In genomic region chr9:78235296-78235770, GRCh38 we compare ENCODE assay signal across 8 cellular contexts. TPM values are rescaled to one million over a fixed set of nuclear protein-coding genes. Genes with fewer than 3 reads are reported as not detected.
DNase-seq lines count a peak whose midpoint lies in the region; ATAC-seq and TF ChIP-seq lines count a peak whose summit lies in the region.

No MANE protein-coding gene starts in this region.

- H3K27ac ChIP-seq in muscle layer of duodenum (ENCODE audit: low read length) = no peak overlapping the region

- DNase-seq in OCI-M1 (lab: John Stamatoyannopoulos, UW) (peak; percentile 41), endothelial cell (ENCODE audit: low spot score) (no peak), GM10248 (ENCODE audit: extremely low spot score) (no peak), OCI-M2 (lab: John Stamatoyannopoulos, UW; ENCODE audit: unreplicated experiment) (no peak)
- DNase-seq in activated CD4-positive, alpha-beta T cell treated with anti-CD3 and anti-CD28 coated beads, Interleukin-2, amount 50 U/mL, for 4 hours = no peak

- peak overlapping the region; percentile 69 for H3K9ac ChIP-seq in ES-I3 (ENCODE audit: low read depth, low read length)

- no peaks in the 10 kb centered on the region for H3K27me3 ChIP-seq in muscle layer of duodenum (ENCODE audit: low read depth, low read length)

- no peak for TF ChIP-seq CTCF in endothelial cell (IDR thresholded peaks at IDR 0.05; ENCODE audit: unreplicated experiment)
- no peak for TF ChIP-seq CTCF in GM10248 (IDR thresholded peaks at IDR 0.05; ENCODE audit: control extremely low read depth, extremely low read depth, low read depth, missing control alignments)

- H3K4me3 Mint-ChIP-seq in endothelial cell (ENCODE audit: unreplicated experiment) = peak overlapping the region; percentile 97

- H3K4me1 ChIP-seq in ES-I3 (ENCODE audit: insufficient read depth, low read length) (0 out of 2 replicates have a peak, but pooled peaks cover 3% of the 10 kb centered on the region), muscle layer of duodenum (ENCODE audit: control insufficient read depth in 1 of 2, insufficient read depth in 2 of 2, low read length in 2 of 2) (no peaks in the 10 kb centered on the region)

- no peaks in the 10 kb centered on the region for H3K9me3 ChIP-seq in ES-I3 (ENCODE audit: control insufficient read depth, insufficient read depth, low read length)
- no peaks in the 10 kb centered on the region for H3K9me3 ChIP-seq in muscle layer of duodenum (ENCODE audit: control insufficient read depth in 1 of 2, low read length in 2 of 2)

- CTCF ChIA-PET in GM10248 (lab: Yijun Ruan, JAX) = no interaction called here

- no peaks in the 10 kb centered on the region for H3K9me3 Mint-ChIP-seq in endothelial cell (ENCODE audit: unreplicated experiment)

- no peak for ATAC-seq in GM21447 (IDR thresholded peaks at IDR 0.05; ENCODE audit: unreplicated experiment)

- H3K4me1 Mint-ChIP-seq in endothelial cell (ENCODE audit: unreplicated experiment) = peaks cover 14% of the 10 kb centered on the region

- H3K36me3 Mint-ChIP-seq in endothelial cell (ENCODE audit: low read depth, unreplicated experiment) = peaks cover 2% of the 10 kb centered on the region

- H3K4me3 ChIP-seq in muscle layer of duodenum (ENCODE audit: low read depth in 1 of 2, low read length in 2 of 2) = peak overlapping the region; percentile 62 to 90

- POLR2A ChIA-PET in GM10248 (lab: Yijun Ruan, JAX) = no interaction called here

- peaks cover 3% of the 10 kb centered on the region for H3K27me3 Mint-ChIP-seq in endothelial cell (ENCODE audit: unreplicated experiment)

- H3K36me3 ChIP-seq in ES-I3 (ENCODE audit: insufficient read depth, low read length) = no peaks in the 10 kb centered on the region; the same call in 1 of the 2 replicates
- no peaks in the 10 kb centered on the region for H3K36me3 ChIP-seq in muscle layer of duodenum (ENCODE audit: control insufficient read depth in 1 of 2, insufficient read depth in 2 of 2, low read length in 2 of 2)

- peak overlapping the region; percentile 80 for H3K27ac Mint-ChIP-seq in endothelial cell (ENCODE audit: unreplicated experiment)

RNA-seq across cellular contexts. Expression of gene CEP78, which starts 0.5 kb away (rescaled TPM):
- 21.7 TPM for total RNA-seq in endothelial cell (ENCODE audit: unreplicated experiment)
